Comparison of ENCODE assay signal across 29 cellular contexts in genomic region chr7:28609608-28610007, GRCh38.
DNase-seq lines count a peak whose midpoint lies in the region; ATAC-seq, FAIRE-seq and TF ChIP-seq lines count a peak whose summit lies in the region.
"Had no signal": no experiment of that assay in that cellular context is flagged by ENCODE, and none has a peak within 500 bp of the region (broad histone marks: within the 10 kb centered on the region; RNA-seq: fewer than 3 reads in every experiment).

No MANE protein-coding gene starts in this region.

- H3K4me1 ChIP-seq in GM23338 (ENCODE audit: insufficient read depth): no peaks in the 10 kb centered on the region
- H3K4me1 ChIP-seq in effector memory CD4-positive, alpha-beta T cell (ENCODE audit: control insufficient read depth, insufficient read depth, low read length, poor library complexity, severe bottlenecking): no peaks in the 10 kb centered on the region

- H3K79me2 ChIP-seq in GM23338 (replicated peaks; ENCODE audit: insufficient read depth): no peaks in the 10 kb centered on the region

- H3K27me3 ChIP-seq in GM23338 (ENCODE audit: insufficient read depth) (no peaks in the 10 kb centered on the region), bronchial epithelial cell (ENCODE audit: control insufficient read depth, insufficient read depth, low read length) (no peaks in the 10 kb centered on the region)
- H3K27me3 ChIP-seq in effector memory CD4-positive, alpha-beta T cell (replicated peaks; ENCODE audit: control insufficient read depth, insufficient read depth, low read length, poor library complexity, severe bottlenecking): no peaks in the 10 kb centered on the region
- H3K27me3 ChIP-seq: BLaER1 treated with 17β-estradiol and CSF1 and Interleukin-3, amounts not matched to agents 10 nM and 100 nM had no signal

- H3K4me3 ChIP-seq in GM23338: no peak overlapping the region
- no peak overlapping the region for H3K4me3 ChIP-seq in bronchial epithelial cell (ENCODE audit: low read depth, low read length)
- no peak overlapping the region for H3K4me3 ChIP-seq in effector memory CD4-positive, alpha-beta T cell (ENCODE audit: insufficient read depth, low read depth, low read length, poor library complexity, severe bottlenecking)
- H3K4me3 ChIP-seq: BLaER1 treated with 17β-estradiol and CSF1 and Interleukin-3, amounts not matched to agents 10 nM and 100 nM; GM12878 had no signal

- no peak for TF ChIP-seq CTCF in GM23338 (conservative IDR thresholded peaks at IDR 0.05; ENCODE audit: low read depth in 2 of 2)
- TF ChIP-seq CTCF in bronchial epithelial cell (IDR thresholded peaks at IDR 0.05; ENCODE audit: insufficient read depth, low read length, severe bottlenecking): no peak
- TF ChIP-seq CTCF in type B pancreatic cell (conservative IDR thresholded peaks at IDR 0.05): no peak

- no peaks in the 10 kb centered on the region for H3F3A ChIP-seq in GM23338 (replicated peaks; ENCODE audit: low read depth)

- no peaks in the 10 kb centered on the region for H3K9me3 ChIP-seq in effector memory CD4-positive, alpha-beta T cell (ENCODE audit: control insufficient read depth, low read length)
- H3K9me3 ChIP-seq: BLaER1 treated with 17β-estradiol and CSF1 and Interleukin-3, amounts not matched to agents 10 nM and 100 nM; Caco-2; SK-N-SH had no signal

- peak; percentile 43 for FAIRE-seq in bronchial epithelial cell (lab: Jason Lieb, UNC)
- FAIRE-seq: A204.1, GM12878 had no signal

- no peak overlapping the region for H3K27ac ChIP-seq in GM23338 (ENCODE audit: low read depth)
- no peak overlapping the region for H3K27ac ChIP-seq in effector memory CD4-positive, alpha-beta T cell (ENCODE audit: insufficient read depth, low read length, poor library complexity, severe bottlenecking)
- H3K27ac ChIP-seq: BLaER1 treated with 17β-estradiol and CSF1 and Interleukin-3, amounts not matched to agents 10 nM and 100 nM; RWPE1 had no signal

- H3K36me3 ChIP-seq in GM23338 (ENCODE audit: insufficient read depth): no peaks in the 10 kb centered on the region
- no peaks in the 10 kb centered on the region for H3K36me3 ChIP-seq in bronchial epithelial cell (ENCODE audit: control insufficient read depth, insufficient read depth, low read length)
- no peaks in the 10 kb centered on the region for H3K36me3 ChIP-seq in effector memory CD4-positive, alpha-beta T cell (ENCODE audit: control insufficient read depth, insufficient read depth, low read length)
- H3K36me3 ChIP-seq: BLaER1 treated with 17β-estradiol and CSF1 and Interleukin-3, amounts not matched to agents 10 nM and 100 nM had no signal

- no peak overlapping the region for H3K4me2 ChIP-seq in GM23338
- H3K4me2 ChIP-seq: BLaER1 treated with 17β-estradiol and CSF1 and Interleukin-3, amounts not matched to agents 10 nM and 100 nM; SK-N-SH had no signal

- H4K20me1 ChIP-seq in GM23338 (replicated peaks; ENCODE audit: insufficient read depth): no peaks in the 10 kb centered on the region
- H4K20me1 ChIP-seq: BLaER1 treated with 17β-estradiol and CSF1 and Interleukin-3, amounts not matched to agents 10 nM and 100 nM had no signal

- H3K4me3 Mint-ChIP-seq in GM23338 (no peak overlapping the region), type B pancreatic cell (no peak overlapping the region)
- H3K4me3 Mint-ChIP-seq: CD4-positive, alpha-beta memory T cell had no signal

- 0 out of 2 replicates have a peak overlapping the region, but pooled peaks have one; percentile 38 for H2AFZ ChIP-seq in GM23338

- H3K9me3 Mint-ChIP-seq in GM23338 (no peaks in the 10 kb centered on the region), type B pancreatic cell (peaks cover 4% of the 10 kb centered on the region)

- H3K4me1 Mint-ChIP-seq in GM23338: no peaks in the 10 kb centered on the region
- H3K4me1 Mint-ChIP-seq in type B pancreatic cell (ENCODE audit: unreplicated experiment): peaks cover 29% of the 10 kb centered on the region
- H3K4me1 Mint-ChIP-seq: CD4-positive, alpha-beta memory T cell had no signal

- no peak overlapping the region for H3K27ac Mint-ChIP-seq in GM23338
- peak overlapping the region; percentile 54 for H3K27ac Mint-ChIP-seq in type B pancreatic cell
- H3K27ac Mint-ChIP-seq: CD4-positive, alpha-beta memory T cell had no signal

- DNase-seq in GM23338 (ENCODE audit: low spot score) (no peak), bronchial epithelial cell (ENCODE audit: low read depth) (no peak), left ventricle myocardium superior (peak; percentile 49), type B pancreatic cell (ENCODE audit: extremely low spot score, unreplicated experiment) (no peak), AML-193 (lab: John Stamatoyannopoulos, UW) (no peak)
- no peak for DNase-seq in effector memory CD4-positive, alpha-beta T cell
- DNase-seq: Caco-2; CD4-positive, alpha-beta memory T cell; DMS 273 treated with DMSO at 0.1 percent for 48 hours; DMS79; EL; GDM1; GOT3; HCEC 1CT; KBM-7; MM.1S; NCI-H1048; NCI-H1417 treated with DMSO at 0.1 percent for 48 hours; NCI-H1694 treated with DMSO at 0.1 percent for 48 hours; NCI-H2081; NCI-H2227 treated with DMSO at 0.1 percent for 48 hours; NCI-H526 treated with DMSO at 0.1 percent for 48 hours; SIG-M5; SK-N-SH had no signal

- no peak for ATAC-seq in GM23338
- peak; percentile 93 for ATAC-seq in left ventricle myocardium superior
- ATAC-seq in HG02870 (IDR thresholded peaks at IDR 0.05; ENCODE audit: unreplicated experiment): no peak
- ATAC-seq: GM12878 had no signal

- H3K9me2 ChIP-seq in GM23338 (ENCODE audit: insufficient read depth): no peaks in the 10 kb centered on the region; the same call in 1 of the 2 replicates
- H3K9me2 ChIP-seq: SK-N-SH had no signal

- H3K36me3 Mint-ChIP-seq in GM23338 (ENCODE audit: low read depth) (no peaks in the 10 kb centered on the region), type B pancreatic cell (peaks cover 5% of the 10 kb centered on the region)
- H3K36me3 Mint-ChIP-seq: CD4-positive, alpha-beta memory T cell had no signal

- H3K27me3 Mint-ChIP-seq in GM23338 (ENCODE audit: insufficient read depth, low read depth, poor library complexity) (peaks cover 2% of the 10 kb centered on the region), type B pancreatic cell (no peaks in the 10 kb centered on the region)

- intact Hi-C loops in left ventricle myocardium superior (cut with micrococcal nuclease): no loop called here

TF ChIP-seq in GM23338, 12 proteins besides CTCF, POLR2A, EP300 and RAD21 (continues in another document):
- TF ChIP-seq ZNF331 (CRISPR knock-in tag; IDR thresholded peaks at IDR 0.05; ENCODE audit: low read depth) (no peak), CREB1 (CRISPR knock-in tag; IDR thresholded peaks at IDR 0.05; ENCODE audit: low read depth) (no peak), EZH2phosphoT487 (IDR thresholded peaks at IDR 0.05; ENCODE audit: unreplicated experiment) (no peak), REST (IDR thresholded peaks at IDR 0.05; ENCODE audit: unreplicated experiment) (no peak), POLR2AphosphoS5 (IDR thresholded peaks at IDR 0.05; ENCODE audit: low read depth) (no peak), NANOG (IDR thresholded peaks at IDR 0.05; ENCODE audit: borderline replicate concordance) (no peak)
- TF ChIP-seq, protein P1, sequence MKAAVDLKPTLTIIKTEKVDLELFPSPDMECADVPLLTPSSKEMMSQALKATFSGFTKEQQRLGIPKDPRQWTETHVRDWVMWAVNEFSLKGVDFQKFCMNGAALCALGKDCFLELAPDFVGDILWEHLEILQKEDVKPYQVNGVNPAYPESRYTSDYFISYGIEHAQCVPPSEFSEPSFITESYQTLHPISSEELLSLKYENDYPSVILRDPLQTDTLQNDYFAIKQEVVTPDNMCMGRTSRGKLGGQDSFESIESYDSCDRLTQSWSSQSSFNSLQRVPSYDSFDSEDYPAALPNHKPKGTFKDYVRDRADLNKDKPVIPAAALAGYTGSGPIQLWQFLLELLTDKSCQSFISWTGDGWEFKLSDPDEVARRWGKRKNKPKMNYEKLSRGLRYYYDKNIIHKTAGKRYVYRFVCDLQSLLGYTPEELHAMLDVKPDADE (IDR thresholded peaks at IDR 0.05): no peak
